ENCODE assay signal across 1 cellular context in genomic region chr1:17755120-17755519, GRCh38.
A peak's percentile ranks its signal among the peaks of the same experiment; 100 is the strongest.
TF ChIP-seq lines count a peak whose summit lies in the region.

ACTL8 (plus strand) TSS chr1:17755333; CDS start chr1:17823009, 67,676 bp downstream.

TF ChIP-seq in K562, 482 proteins besides CTCF, POLR2A, EP300 and RAD21 (continues in another document):
- TF ChIP-seq BHLHE40 (IDR thresholded peaks at IDR 0.05; ENCODE audit: low read length): peak; percentile 82
- TF ChIP-seq GABPB1 (CRISPR knock-in tag; IDR thresholded peaks at IDR 0.05): peak; percentile 41; the same call in 1 of the 2 replicates
- peak; percentile 64 for TF ChIP-seq GABPA (tag; conservative IDR thresholded peaks at IDR 0.05; ENCODE audit: low read depth)
- peak; percentile 68 for TF ChIP-seq ZBTB40 (IDR thresholded peaks at IDR 0.05)
- peak; percentile 25; the same call in 1 of the 2 replicates for TF ChIP-seq ZBTB40 (CRISPR knock-in tag; IDR thresholded peaks at IDR 0.05)
- 0 out of 2 replicates have a peak, but pooled peaks have one; percentile 63 for TF ChIP-seq BCOR (IDR thresholded peaks at IDR 0.05)
- TF ChIP-seq TFAP4 (CRISPR knock-in tag; IDR thresholded peaks at IDR 0.05; ENCODE audit: borderline replicate concordance): peak; percentile 44; the same call in 1 of the 2 replicates
- TF ChIP-seq EHMT2 (IDR thresholded peaks at IDR 0.05): peak; percentile 11; the same call in 1 of the 2 replicates
- peak; percentile 97 for TF ChIP-seq MYC (IDR thresholded peaks at IDR 0.05; ENCODE audit: low read depth, low read length)
- 0 out of 2 replicates have a peak, but pooled peaks have one; percentile 55 for TF ChIP-seq MYC (CRISPR knock-in tag; IDR thresholded peaks at IDR 0.05; ENCODE audit: borderline replicate concordance, low read depth)
- no peak for TF ChIP-seq ASH1L (IDR thresholded peaks at IDR 0.05; ENCODE audit: borderline replicate concordance, low read depth, partially characterized antibody)
- TF ChIP-seq RBM25 (IDR thresholded peaks at IDR 0.05; ENCODE audit: low read depth, low read length, severe bottlenecking): peak; percentile 48
- TF ChIP-seq XRCC5 (IDR thresholded peaks at IDR 0.05; ENCODE audit: low read depth, low read length): 0 out of 2 replicates have a peak, but pooled peaks have one; percentile 40
- TF ChIP-seq E2F6 (IDR thresholded peaks at IDR 0.05; ENCODE audit: borderline replicate concordance in 1 of 2, extremely low read depth in 1 of 2, insufficient read depth in 1 of 2, insufficient read length in 1 of 2, low read depth in 1 of 2, low read length in 1 of 2, poor library complexity in 1 of 2, severe bottlenecking in 1 of 2): peak; percentile 82 to 95
- no peak for TF ChIP-seq ILF3 (IDR thresholded peaks at IDR 0.05; ENCODE audit: borderline replicate concordance)
- peak in 1 of 2 experiments; percentile 45; a peak in 1 of 4 replicates for TF ChIP-seq TEAD1 (CRISPR knock-in tag; IDR thresholded peaks at IDR 0.05)
- no peak for TF ChIP-seq BMI1 (IDR thresholded peaks at IDR 0.05; ENCODE audit: low read length)
- TF ChIP-seq SMC3 (conservative IDR thresholded peaks at IDR 0.05; ENCODE audit: insufficient read depth, low read depth, low read length): 0 out of 2 replicates have a peak, but pooled peaks have one; percentile 14
- no peak for TF ChIP-seq OTX1 (CRISPR knock-in tag; IDR thresholded peaks at IDR 0.05)
- 0 out of 4 replicates have a peak, but pooled peaks of 1 of the 2 experiments have one; percentile 38 for TF ChIP-seq SIN3A (IDR thresholded peaks at IDR 0.05; ENCODE audit: borderline replicate concordance in 2 of 2, control insufficient read depth in 1 of 2, low read depth in 2 of 2, low read length in 2 of 2)
- no peak for TF ChIP-seq FUS (optimal IDR thresholded peaks at IDR 0.05; ENCODE audit: low read depth, low read length)
- TF ChIP-seq TRIM28 (IDR thresholded peaks at IDR 0.05): peak; percentile 88
- TF ChIP-seq ZNF511 (CRISPR knock-in tag; IDR thresholded peaks at IDR 0.05): peak; percentile 72; the same call in 1 of the 2 replicates
- peak; percentile 64; the same call in 1 of the 2 replicates for TF ChIP-seq EP400 (IDR thresholded peaks at IDR 0.05)
- TF ChIP-seq RNF2 (IDR thresholded peaks at IDR 0.05): peak; percentile 53; the same call in 1 of the 2 replicates
- peak; percentile 52 for TF ChIP-seq CTCFL (IDR thresholded peaks at IDR 0.05; ENCODE audit: borderline replicate concordance, insufficient read depth, low read depth, low read length, poor library complexity, severe bottlenecking)
- no peak for TF ChIP-seq MEIS2 (IDR thresholded peaks at IDR 0.05; ENCODE audit: partially characterized antibody)
- no peak for TF ChIP-seq ERF (CRISPR knock-in tag; IDR thresholded peaks at IDR 0.05)
- TF ChIP-seq ZNF79 (CRISPR knock-in tag; IDR thresholded peaks at IDR 0.05; ENCODE audit: low read depth): no peak
- TF ChIP-seq CBX3 (IDR thresholded peaks at IDR 0.05; ENCODE audit: borderline replicate concordance in 1 of 2, low read length in 2 of 2): peak; percentile 70 to 96
- no peak for TF ChIP-seq ZFP36 (IDR thresholded peaks at IDR 0.05; ENCODE audit: low read depth, low read length, partially characterized antibody)
- TF ChIP-seq CXXC5 (CRISPR knock-in tag; IDR thresholded peaks at IDR 0.05): peak; percentile 47; the same call in 1 of the 2 replicates
- TF ChIP-seq KAT2B (IDR thresholded peaks at IDR 0.05; ENCODE audit: low read depth, low read length): no peak
- TF ChIP-seq CBX1 (IDR thresholded peaks at IDR 0.05; ENCODE audit: low read depth): peak; percentile 96
- TF ChIP-seq HIVEP1 (CRISPR knock-in tag; IDR thresholded peaks at IDR 0.05): no peak
- TF ChIP-seq ADNP (tag; IDR thresholded peaks at IDR 0.05): peak; percentile 21; the same call in 1 of the 2 replicates
- TF ChIP-seq RCOR1 (IDR thresholded peaks at IDR 0.05; ENCODE audit: borderline replicate concordance in 1 of 2, low read depth in 2 of 2, low read length in 2 of 2): peak in 1 of 2 experiments; percentile 72; a peak in 1 of 4 replicates
- TF ChIP-seq CBX5 (IDR thresholded peaks at IDR 0.05; ENCODE audit: borderline replicate concordance, low read depth): 0 out of 2 replicates have a peak, but pooled peaks have one; percentile 21
- TF ChIP-seq ELF1 (tag; IDR thresholded peaks at IDR 0.05): peak; percentile 53
- TF ChIP-seq ZFP91 (CRISPR knock-in tag; IDR thresholded peaks at IDR 0.05): peak; percentile 79; the same call in 1 of the 2 replicates
- TF ChIP-seq L3MBTL2 (IDR thresholded peaks at IDR 0.05): peak; percentile 89
- peak; percentile 90 for TF ChIP-seq MAX (CRISPR knock-in tag; IDR thresholded peaks at IDR 0.05)
- peak; percentile 50; the same call in 1 of the 2 replicates for TF ChIP-seq SMARCA5 (IDR thresholded peaks at IDR 0.05)
- peak; percentile 42 for TF ChIP-seq ETV1 (tag; conservative IDR thresholded peaks at IDR 0.05; ENCODE audit: low read depth)
- peak; percentile 70; the same call in 1 of the 2 replicates for TF ChIP-seq ZBED1 (IDR thresholded peaks at IDR 0.05)
- no peak for TF ChIP-seq PHF20 (IDR thresholded peaks at IDR 0.05; ENCODE audit: partially characterized antibody)
- TF ChIP-seq PTBP1 (IDR thresholded peaks at IDR 0.05; ENCODE audit: low read depth, low read length): peak; percentile 56; the same call in 1 of the 2 replicates
